Comparison of ENCODE assay signal across 13 cellular contexts in the genomic region with DNA sequence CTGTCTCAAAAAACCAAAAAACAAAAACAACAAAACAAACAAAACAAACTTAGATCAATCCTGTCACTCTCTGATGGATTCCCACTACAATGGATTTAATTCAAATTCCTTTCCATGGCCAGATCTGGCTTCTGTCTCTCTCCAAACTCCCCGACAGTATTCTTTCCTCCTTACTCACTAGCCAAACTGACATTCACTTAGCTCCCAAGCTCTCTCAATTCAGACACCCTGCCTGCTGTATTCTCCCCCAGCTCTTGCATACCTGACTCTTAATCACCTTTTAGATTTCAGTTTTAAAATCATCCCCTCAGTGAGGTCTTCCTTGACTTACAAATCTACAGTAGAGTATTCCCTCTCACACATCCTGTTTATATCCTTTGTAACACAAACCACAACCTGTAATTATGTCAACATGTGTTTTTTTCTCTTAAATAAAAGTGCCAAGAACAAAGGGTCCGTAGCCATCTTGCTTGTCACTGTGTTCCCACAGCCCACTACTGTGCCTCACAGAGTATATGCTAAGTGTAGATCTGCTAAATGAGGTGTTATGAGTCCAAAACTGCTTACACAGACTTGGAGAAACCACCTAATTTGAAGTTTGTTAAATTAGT. TPM values are rescaled to one million over a fixed set of nuclear protein-coding genes. Genes with fewer than 3 reads are reported as not detected.
DNase-seq lines count a peak whose midpoint lies in the region; ATAC-seq, FAIRE-seq and TF ChIP-seq lines count a peak whose summit lies in the region.
"Had no signal": no experiment of that assay in that cellular context is flagged by ENCODE, and none has a peak within 500 bp of the region (broad histone marks: within the 10 kb centered on the region; RNA-seq: fewer than 3 reads in every experiment).

No MANE protein-coding gene starts in this region.

- H2BK120ac ChIP-seq in IMR-90 (ENCODE audit: low read depth, low read length) (no peak overlapping the region), trophoblast cell (ENCODE audit: insufficient read depth, low read length, poor library complexity) (no peak overlapping the region)

- TF ChIP-seq POLR2A in IMR-90 (IDR thresholded peaks at IDR 0.05; ENCODE audit: low read depth, low read length) (no peak), GM12878 (IDR thresholded peaks at IDR 0.05; ENCODE audit: low read depth, low read length) (no peak)

- H2AK5ac ChIP-seq in IMR-90 (ENCODE audit: low read depth, low read length) (no peak overlapping the region), trophoblast cell (ENCODE audit: low read length) (no peak overlapping the region)

- SMC1A ChIA-PET in GM12878 (lab: Charles Lee; ENCODE audit: uncharacterized antibody, unreplicated experiment), result no interaction called here

- CTCF ChIA-PET in activated CD4-positive, alpha-beta memory T cell treated with anti-CD3 and anti-CD28 coated beads for 36 hours (lab: Charles Lee), result interaction anchor here (0.6 to 1.0 kb wide), 3 partner anchors 9 to 45 kb away, joined by 3 read pairs; no protein-coding TSS in a partner anchor
- CTCF ChIA-PET in activated CD4-positive, alpha-beta memory T cell treated with anti-CD3 and anti-CD28 coated beads, Interleukin-2, amount 10 ng/mL, durations not matched to agents 7 days and 5 days (lab: Charles Lee), result no interaction called here
- CTCF ChIA-PET in IMR-90 (lab: Yijun Ruan, JAX), result no interaction called here
- CTCF ChIA-PET in GM12878 (lab: Yijun Ruan, JAX), result no interaction called here

- peak overlapping the region; percentile 56 for H3K27ac Mint-ChIP-seq in activated CD4-positive, alpha-beta memory T cell treated with anti-CD3 and anti-CD28 coated beads for 36 hours
- no peak overlapping the region for H3K27ac Mint-ChIP-seq in activated CD4-positive, alpha-beta memory T cell treated with anti-CD3 and anti-CD28 coated beads, Interleukin-2, amount 10 ng/mL, durations not matched to agents 7 days and 5 days
- H3K27ac Mint-ChIP-seq in osteocyte (ENCODE audit: unreplicated experiment), result no peak overlapping the region

- TF ChIP-seq RAD21 in IMR-90 (IDR thresholded peaks at IDR 0.05; ENCODE audit: low read length) (no peak), GM12878 (IDR thresholded peaks at IDR 0.05; ENCODE audit: insufficient read depth, low read depth, low read length) (no peak)

- H4K91ac ChIP-seq in IMR-90 (ENCODE audit: insufficient read depth, low read depth, low read length), result no peak overlapping the region
- H4K91ac ChIP-seq in trophoblast cell (ENCODE audit: low read depth, low read length), result no peak overlapping the region

- BruUV-seq in IMR-90 (replicated peaks; lab: Mats Ljungman, UMichigan) (no TSS peak), GM12878 (replicated peaks; lab: Mats Ljungman, UMichigan) (no TSS peak)

- dilution Hi-C loops in IMR-90 (cut with HindIII; ENCODE audit: low sequenced_read_pairs, unreplicated experiment), result no loop called here

- H3K4me3 Mint-ChIP-seq in activated CD4-positive, alpha-beta memory T cell treated with anti-CD3 and anti-CD28 coated beads for 36 hours, result peak overlapping the region; percentile 1
- no peak overlapping the region for H3K4me3 Mint-ChIP-seq in activated CD4-positive, alpha-beta memory T cell treated with anti-CD3 and anti-CD28 coated beads, Interleukin-2, amount 10 ng/mL, durations not matched to agents 7 days and 5 days
- H3K4me3 Mint-ChIP-seq in osteocyte (ENCODE audit: unreplicated experiment), result no peak overlapping the region

- H3K9ac ChIP-seq in IMR-90 (ENCODE audit: low read depth, low read length) (no peak overlapping the region), GM12878 (ENCODE audit: control insufficient read depth, insufficient read depth, low read length) (no peak overlapping the region), trophoblast cell (ENCODE audit: low read length) (no peak overlapping the region)

- no peak overlapping the region for H3K18ac ChIP-seq in IMR-90 (ENCODE audit: low read depth, low read length)
- H3K18ac ChIP-seq in trophoblast cell (ENCODE audit: low read length), result no peak overlapping the region

- H3K27ac ChIP-seq in IMR-90 (ENCODE audit: insufficient read depth, low read length) (no peak overlapping the region), GM12878 (ENCODE audit: control insufficient read depth, insufficient read depth) (no peak overlapping the region), trophoblast cell (ENCODE audit: low read depth, low read length) (peak overlapping the region; percentile 58)
- H3K27ac ChIP-seq: adrenal gland, coronary artery, psoas muscle, SK-N-MC had no signal

- H2BK20ac ChIP-seq in IMR-90 (ENCODE audit: low read depth, low read length), result no peak overlapping the region

- WGBS in IMR-90 (ENCODE audit: extremely low coverage in 2 of 2, insufficient read length in 1 of 2), 2 experiments, result 100% methylated on average over 1 of the region's 2 CpGs; no CpG with 5 or more reads in 1 of the 2 experiments
- 96% methylated on average over 2 of the region's 2 CpGs for WGBS in GM12878 (ENCODE audit: insufficient coverage, insufficient replicate concordance, low lambda C conversion rate, missing lambda C conversion rate)
- WGBS in trophoblast cell (ENCODE audit: extremely low coverage, insufficient coverage, insufficient read length), result no CpG with 5 or more reads among the region's 2 CpGs

- H3K79me2 ChIP-seq in GM12878 (ENCODE audit: control insufficient read depth, insufficient read depth, low read length), result peaks cover 6% of the 10 kb centered on the region
- no peaks in the 10 kb centered on the region for H3K79me2 ChIP-seq in trophoblast cell (ENCODE audit: control insufficient read depth, insufficient read depth, low read length, poor library complexity)

- TF ChIP-seq EP300 in GM12878 (IDR thresholded peaks at IDR 0.05; ENCODE audit: borderline replicate concordance in 1 of 2, control insufficient read depth in 1 of 2, low read depth in 2 of 2, low read length in 2 of 2), result no peak

- no peak for DNase-seq in activated CD4-positive, alpha-beta memory T cell treated with anti-CD3 and anti-CD28 coated beads for 36 hours
- DNase-seq in activated CD4-positive, alpha-beta memory T cell treated with anti-CD3 and anti-CD28 coated beads, Interleukin-2, amount 10 ng/mL, durations not matched to agents 7 days and 5 days, result no peak
- DNase-seq in IMR-90 (no peak), GM12878 (ENCODE audit: low read depth, low spot score) (no peak), trophoblast cell (no peak), osteocyte (ENCODE audit: extremely low spot score, unreplicated experiment) (no peak), BE2C (no peak)
- DNase-seq: adrenal gland, NCI-H1694, psoas muscle had no signal

- H2AK9ac ChIP-seq in IMR-90 (replicated peaks; ENCODE audit: low read depth, low read length, poor library complexity), result no peak overlapping the region

- H3K23ac ChIP-seq in IMR-90 (ENCODE audit: low read depth, low read length) (peak overlapping the region; percentile 51), trophoblast cell (ENCODE audit: low read length) (no peak overlapping the region)

- intact Hi-C loops in activated CD4-positive, alpha-beta memory T cell treated with anti-CD3 and anti-CD28 coated beads for 36 hours (cut with micrococcal nuclease), result loop anchor here (1.0 kb wide), 1 partner anchor 12 kb away; no protein-coding TSS in a partner anchor
- intact Hi-C loops in IMR-90 (cut with micrococcal nuclease), result no loop called here
- intact Hi-C loops in GM12878 (cut with micrococcal nuclease; ENCODE audit: unreplicated experiment), result no loop called here

- H4K5ac ChIP-seq in IMR-90 (ENCODE audit: low read depth, low read length), result no peak overlapping the region

- ATAC-seq in IMR-90 (ENCODE audit: low read depth), result no peak
- 0 out of 3 replicates have a peak, but pooled peaks have one; percentile 34 for ATAC-seq in GM12878
- ATAC-seq in HG02610 (IDR thresholded peaks at IDR 0.05; ENCODE audit: unreplicated experiment), result no peak
- ATAC-seq: psoas muscle had no signal

- no peaks in the 10 kb centered on the region for H3K9me3 Mint-ChIP-seq in activated CD4-positive, alpha-beta memory T cell treated with anti-CD3 and anti-CD28 coated beads for 36 hours
- H3K9me3 Mint-ChIP-seq in activated CD4-positive, alpha-beta memory T cell treated with anti-CD3 and anti-CD28 coated beads, Interleukin-2, amount 10 ng/mL, durations not matched to agents 7 days and 5 days, result peaks cover 11% of the 10 kb centered on the region
- peaks cover 6% of the 10 kb centered on the region for H3K9me3 Mint-ChIP-seq in osteocyte (ENCODE audit: unreplicated experiment)

- H3K4me2 ChIP-seq in IMR-90 (ENCODE audit: low read depth, low read length) (no peak overlapping the region), GM12878 (ENCODE audit: control insufficient read depth, insufficient read depth) (no peak overlapping the region), trophoblast cell (ENCODE audit: low read length) (peak overlapping the region; percentile 20)

- 0 out of 2 replicates have a peak, but pooled peaks cover 3% of the 10 kb centered on the region for H3K9me1 ChIP-seq in IMR-90 (ENCODE audit: insufficient read depth, low read length)

- RAD21 ChIA-PET in GM12878 (lab: Charles Lee; ENCODE audit: unreplicated experiment), result interaction anchor here (1.5 kb wide), 1 partner anchor 46 kb away, joined by 4 read pairs; no protein-coding TSS in a partner anchor

- POLR2A ChIA-PET in activated CD4-positive, alpha-beta memory T cell treated with anti-CD3 and anti-CD28 coated beads for 36 hours (lab: Charles Lee), result no interaction called here
- POLR2A ChIA-PET in activated CD4-positive, alpha-beta memory T cell treated with anti-CD3 and anti-CD28 coated beads, Interleukin-2, amount 10 ng/mL, durations not matched to agents 7 days and 5 days (lab: Charles Lee), result interaction anchor here (0.6 to 1.7 kb wide), 4 partner anchors 9 to 120 kb away, joined by 3 read pairs; a partner anchor contains a TSS
- POLR2A ChIA-PET in IMR-90 (lab: Charles Lee; ENCODE audit: unreplicated experiment), result no interaction called here
- POLR2A ChIA-PET in GM12878 (lab: Charles Lee), result no interaction called here

- H3K14ac ChIP-seq in IMR-90 (replicated peaks; ENCODE audit: low read depth, low read length) (peak overlapping the region; percentile 37; the same call in 1 of the 2 replicates), trophoblast cell (ENCODE audit: low read length) (no peak overlapping the region)

- H3K4me1 Mint-ChIP-seq in activated CD4-positive, alpha-beta memory T cell treated with anti-CD3 and anti-CD28 coated beads for 36 hours (ENCODE audit: low read depth), result peaks cover 73% of the 10 kb centered on the region
- H3K4me1 Mint-ChIP-seq in activated CD4-positive, alpha-beta memory T cell treated with anti-CD3 and anti-CD28 coated beads, Interleukin-2, amount 10 ng/mL, durations not matched to agents 7 days and 5 days, result peaks cover 45% of the 10 kb centered on the region
- peaks cover 27% of the 10 kb centered on the region for H3K4me1 Mint-ChIP-seq in osteocyte (ENCODE audit: unreplicated experiment)

- H2BK5ac ChIP-seq in IMR-90 (ENCODE audit: low read depth, low read length, poor library complexity, severe bottlenecking) (peak overlapping the region; percentile 5), trophoblast cell (ENCODE audit: low read depth, low read length, poor library complexity) (no peak overlapping the region)

- H3K9me3 ChIP-seq in IMR-90 (ENCODE audit: control insufficient read depth, insufficient read depth, low read length) (no peaks in the 10 kb centered on the region), GM12878 (replicated peaks; ENCODE audit: control insufficient read depth, insufficient read depth, low read length) (peaks cover 2% of the 10 kb centered on the region; the same call in 2 of the 3 replicates), trophoblast cell (ENCODE audit: insufficient read depth, low read depth, low read length) (no peaks in the 10 kb centered on the region), BE2C (no peaks in the 10 kb centered on the region)
- H3K9me3 ChIP-seq: adrenal gland, psoas muscle had no signal

- H2BK12ac ChIP-seq in trophoblast cell (ENCODE audit: low read length), result no peak overlapping the region

- H4K20me1 ChIP-seq in IMR-90 (ENCODE audit: insufficient read depth, low read length) (peaks cover 28% of the 10 kb centered on the region), GM12878 (ENCODE audit: control insufficient read depth, insufficient read depth) (no peaks in the 10 kb centered on the region)

- H2BK15ac ChIP-seq in IMR-90 (ENCODE audit: low read depth, low read length), result no peak overlapping the region

- no peaks in the 10 kb centered on the region for H3K4me1 ChIP-seq in IMR-90 (ENCODE audit: control insufficient read depth, insufficient read depth, low read length)
- peaks cover 8% of the 10 kb centered on the region; the same call in 1 of the 2 replicates for H3K4me1 ChIP-seq in GM12878 (ENCODE audit: control insufficient read depth, insufficient read depth, low read length)
- H3K4me1 ChIP-seq in trophoblast cell (ENCODE audit: control insufficient read depth in 1 of 2, insufficient read depth in 2 of 2, low read length in 2 of 2), result peaks cover 0 to 5% of the 10 kb centered on the region in 2 experiments
- H3K4me1 ChIP-seq in BE2C, result peaks cover 5% of the 10 kb centered on the region; the same call in 1 of the 2 replicates

- no peaks in the 10 kb centered on the region for H3K27me3 Mint-ChIP-seq in activated CD4-positive, alpha-beta memory T cell treated with anti-CD3 and anti-CD28 coated beads for 36 hours
- no peaks in the 10 kb centered on the region for H3K27me3 Mint-ChIP-seq in activated CD4-positive, alpha-beta memory T cell treated with anti-CD3 and anti-CD28 coated beads, Interleukin-2, amount 10 ng/mL, durations not matched to agents 7 days and 5 days
- no peaks in the 10 kb centered on the region for H3K27me3 Mint-ChIP-seq in osteocyte (ENCODE audit: unreplicated experiment)

- in situ Hi-C loops in IMR-90 (cut with MboI; ENCODE audit: low sequenced_read_pairs) (no loop called here), GM12878 (cut with MboI) (no loop called here)

- H3K4me3 ChIP-seq in IMR-90 (ENCODE audit: insufficient read depth, low read depth, low read length), result no peak overlapping the region
- H3K4me3 ChIP-seq in GM12878, result no peak overlapping the region
- H3K4me3 ChIP-seq in trophoblast cell (ENCODE audit: low read depth, low read length), result no peak overlapping the region
- H3K4me3 ChIP-seq in BE2C (ENCODE audit: low read depth, low read length), result no peak overlapping the region
- H3K4me3 ChIP-seq: adrenal gland, coronary artery, psoas muscle, SK-N-MC had no signal

- no peak overlapping the region for H2AFZ ChIP-seq in IMR-90 (replicated peaks; ENCODE audit: low read length, poor library complexity)
- no peak overlapping the region for H2AFZ ChIP-seq in GM12878 (ENCODE audit: control insufficient read depth, low read depth, low read length)
- no peak overlapping the region for H2AFZ ChIP-seq in trophoblast cell (ENCODE audit: insufficient read depth, low read length, poor library complexity)

- H4K8ac ChIP-seq in IMR-90 (ENCODE audit: low read depth in 2 of 2, low read length in 2 of 2), result no peak overlapping the region
- H4K8ac ChIP-seq in trophoblast cell (ENCODE audit: low read depth, low read length), result no peak overlapping the region

- TF ChIP-seq CTCF in IMR-90 (conservative IDR thresholded peaks at IDR 0.05; ENCODE audit: low read depth, low read length) (no peak), GM12878 (IDR thresholded peaks at IDR 0.05 in 2 of 3, conservative IDR thresholded peaks at IDR 0.05 in 1 of 3; ENCODE audit: control insufficient read depth in 2 of 3, extremely low read depth in 1 of 3, insufficient read depth in 1 of 3, low read depth in 3 of 3, low read length in 3 of 3) (no peak), osteocyte (IDR thresholded peaks at IDR 0.05) (no peak), BE2C (IDR thresholded peaks at IDR 0.05; ENCODE audit: low read depth, low read length) (no peak)

- H3K4ac ChIP-seq in IMR-90 (ENCODE audit: low read depth, low read length) (no peak overlapping the region), trophoblast cell (ENCODE audit: low read depth, low read length) (no peak overlapping the region)

- H4K12ac ChIP-seq in trophoblast cell (ENCODE audit: low read depth, low read length), result no peak overlapping the region

- no peak for FAIRE-seq in GM12878 (lab: Jason Lieb, UNC)

- H3K36me3 ChIP-seq in IMR-90 (ENCODE audit: control insufficient read depth, insufficient read depth, low read length) (peaks cover 4% of the 10 kb centered on the region), GM12878 (ENCODE audit: control insufficient read depth in 2 of 2, insufficient read depth in 2 of 2, low read length in 1 of 2) (peaks cover 2 to 6% of the 10 kb centered on the region in 2 experiments; a peak in 2 of 4 replicates), trophoblast cell (ENCODE audit: control insufficient read depth in 1 of 2, insufficient read depth in 2 of 2, low read length in 2 of 2) (peaks cover under 1 to 1% of the 10 kb centered on the region in 2 experiments), BE2C (no peaks in the 10 kb centered on the region)
- H3K36me3 ChIP-seq: adrenal gland had no signal

- H3K56ac ChIP-seq in IMR-90 (ENCODE audit: extremely low read depth, insufficient read depth, low read length), result no peak overlapping the region

- no peaks in the 10 kb centered on the region for H3K27me3 ChIP-seq in IMR-90 (ENCODE audit: control insufficient read depth, insufficient read depth, low read length)
- H3K27me3 ChIP-seq in GM12878 (replicated peaks in 1 of 2; ENCODE audit: control insufficient read depth in 2 of 2, insufficient read depth in 2 of 2, low read length in 1 of 2), result no peaks in the 10 kb centered on the region
- no peaks in the 10 kb centered on the region for H3K27me3 ChIP-seq in trophoblast cell (ENCODE audit: insufficient read depth, low read length)
- no peaks in the 10 kb centered on the region for H3K27me3 ChIP-seq in BE2C
- H3K27me3 ChIP-seq: adrenal gland had no signal

- peaks cover 19 to 35% of the 10 kb centered on the region in 2 experiments for H3K79me1 ChIP-seq in IMR-90 (ENCODE audit: low read depth in 1 of 2, low read length in 2 of 2)
- no peaks in the 10 kb centered on the region for H3K79me1 ChIP-seq in trophoblast cell (ENCODE audit: low read length)

- peaks cover 14% of the 10 kb centered on the region for H3K36me3 Mint-ChIP-seq in activated CD4-positive, alpha-beta memory T cell treated with anti-CD3 and anti-CD28 coated beads for 36 hours
- H3K36me3 Mint-ChIP-seq in activated CD4-positive, alpha-beta memory T cell treated with anti-CD3 and anti-CD28 coated beads, Interleukin-2, amount 10 ng/mL, durations not matched to agents 7 days and 5 days (ENCODE audit: low read depth), result peaks cover 38% of the 10 kb centered on the region
- H3K36me3 Mint-ChIP-seq in osteocyte (ENCODE audit: unreplicated experiment), result peaks cover 18% of the 10 kb centered on the region

RNA-seq across cellular contexts. Expression of a gene that starts 14.4 kb away (rescaled TPM):
- 10 to 100 TPM; 26.2 to 29.6 TPM for total RNA-seq in activated CD4-positive, alpha-beta memory T cell treated with anti-CD3 and anti-CD28 coated beads for 36 hours
- 10 to 100 TPM; 48.0 to 49.8 TPM for total RNA-seq in activated CD4-positive, alpha-beta memory T cell treated with anti-CD3 and anti-CD28 coated beads, Interleukin-2, amount 10 ng/mL, durations not matched to agents 7 days and 5 days
- total RNA-seq in IMR-90 (2012; rRNA removed), result 18.3 and 22.2 TPM in 2 replicates
- 26.8 and 27.2 TPM in 2 replicates for polyA plus RNA-seq in IMR-90 (2012; rRNA removed)
- 7.9 and 15.9 TPM in 2 replicates for polyA plus RNA-seq in IMR-90 (2012; cell fraction: cytosol; rRNA removed)
- 11.7 and 13.3 TPM in 2 replicates for polyA plus RNA-seq in IMR-90 (2012; cell fraction: nucleus; rRNA removed; ENCODE audit: low replicate concordance)
- total RNA-seq in GM12878 (2013; cell fraction: nucleolus; rRNA removed), result 31.4 and 31.7 TPM in 2 replicates
- total RNA-seq in GM12878 (2014; rRNA removed), result 14.2 and 15.0 TPM in 2 replicates
- total RNA-seq in GM12878 (2014; rRNA removed; fragmentation: Illumina TruSeq; extraction: Trizol), result 12.2 and 12.3 TPM in 2 replicates
- 13.0 and 13.3 TPM in 2 replicates for total RNA-seq in GM12878 (2021)
- 7.0 TPM for polyA plus RNA-seq in GM12878 (2011; ENCODE audit: low read depth)
- polyA plus RNA-seq in GM12878 (2011; rRNA removed), result 48.6 and 69.6 TPM in 2 replicates
- polyA plus RNA-seq in GM12878 (2011; cell fraction: cytosol; rRNA removed), result 58.5 and 63.7 TPM in 2 replicates
- 22.7 and 30.8 TPM in 2 replicates for polyA plus RNA-seq in GM12878 (2011; cell fraction: nucleus; rRNA removed)
- polyA plus RNA-seq in GM12878 (2012), result 9.0 and 13.7 TPM in 2 replicates
- 18.7 and 19.4 TPM in 2 replicates for polyA plus RNA-seq in GM12878 (2014; fragmentation: Illumina TruSeq; extraction: Trizol)
- 1 to 10 TPM; 4.7 to 6.8 TPM for polyA plus RNA-seq in GM12878 (2014; fragmentation: Nextera tagmentation; extraction: Ambion mirVana)
- 14.4 TPM in 2 replicates for polyA plus RNA-seq in GM12878 (2014; rRNA removed)
- polyA plus RNA-seq in GM12878 (2016; fragmentation: Nextera tagmentation; extraction: Ambion mirVana), result 10 to 100 TPM; 13.7 to 15.2 TPM
- polyA minus RNA-seq in GM12878 (2011; rRNA and poly(A)+ RNA removed), result 89.5 and 97.7 TPM in 2 replicates
- polyA minus RNA-seq in GM12878 (2011; cell fraction: cytosol; rRNA and poly(A)+ RNA removed), result 22.2 and 25.8 TPM in 2 replicates
- 44.2 and 67.9 TPM in 2 replicates for polyA minus RNA-seq in GM12878 (2011; cell fraction: nucleus; rRNA and poly(A)+ RNA removed)
- polyA plus RNA-seq in trophoblast cell (2013), result 41.0 and 43.0 TPM in 2 replicates
- total RNA-seq in osteocyte, result 31.8 and 34.8 TPM in 2 replicates
- polyA plus RNA-seq in BE2C (2012; ENCODE audit: insufficient read depth, insufficient read length, low read depth), result 11.1 TPM
